ENCODE assay signal across 1 cellular context in the genomic region with DNA sequence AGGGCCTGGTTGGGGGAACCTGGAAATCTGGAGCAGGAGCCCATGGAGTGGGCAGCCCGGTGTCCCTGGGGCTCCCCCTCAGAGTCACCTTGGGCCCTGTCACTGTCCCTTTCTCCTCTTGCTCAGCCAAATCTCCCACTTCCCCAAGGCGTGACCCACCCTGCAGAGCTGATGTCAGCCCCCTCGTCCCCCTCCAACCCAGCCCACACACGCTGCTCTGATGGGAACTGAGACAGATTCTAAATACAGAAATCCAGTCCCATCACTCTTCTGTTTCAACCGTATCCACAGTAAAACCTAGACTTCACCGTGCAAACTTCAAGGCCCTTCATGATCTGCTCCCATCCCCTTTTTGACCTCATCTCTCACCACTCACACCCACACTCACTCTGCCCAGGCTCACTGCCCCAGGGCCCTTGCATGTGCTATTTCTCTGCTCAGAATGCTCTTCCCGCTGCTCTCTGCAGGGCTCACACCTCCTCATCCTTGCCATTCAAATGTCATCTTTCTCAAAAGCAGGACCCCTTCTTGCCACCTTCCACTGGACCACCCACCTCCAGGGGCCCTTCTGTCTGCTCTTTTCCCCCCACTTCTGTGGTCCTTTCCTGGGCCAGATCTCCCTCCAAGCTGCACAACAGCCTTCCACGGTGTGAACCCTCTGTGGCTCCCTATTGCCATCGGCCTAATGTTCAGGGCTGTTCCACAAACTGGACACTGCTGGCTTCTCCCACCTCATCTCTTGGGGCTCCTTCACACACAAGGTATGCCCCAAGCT.
A peak's percentile ranks its signal among the peaks of the same experiment; 100 is the strongest.
TF ChIP-seq lines count a peak whose summit lies in the region.

No MANE protein-coding gene starts in this region.

TF ChIP-seq in HEK293, 187 proteins besides CTCF, POLR2A, EP300 and RAD21 (continued from another document):
- TF ChIP-seq ZSCAN18 (tag by site-specific recombination; IDR thresholded peaks at IDR 0.05) = no peak
- peak; percentile 40 for TF ChIP-seq ZNF341 (tag by site-specific recombination; IDR thresholded peaks at IDR 0.05; ENCODE audit: low read depth)
